ENCODE assay signal across 25 cellular contexts in genomic region chr7:111202321-111202720, GRCh38.
"Had no signal": no experiment of that assay in that cellular context is flagged by ENCODE, and none has a peak within 500 bp of the region (broad histone marks: within the 10 kb centered on the region; RNA-seq: fewer than 3 reads in every experiment).

No MANE protein-coding gene starts in this region.

- H3K36me3 ChIP-seq: colonic mucosa, esophagus muscularis mucosa, esophagus squamous epithelium, gastrocnemius medialis, heart left ventricle, heart right ventricle had no signal

- H3K4me3 ChIP-seq: colonic mucosa, coronary artery, dorsolateral prefrontal cortex, esophagus muscularis mucosa, esophagus squamous epithelium, gastrocnemius medialis, gastroesophageal sphincter, heart left ventricle, heart right ventricle had no signal

- H3K9me3 Mint-ChIP-seq: dendritic cell treated with granulocyte-macrophage colony-stimulating factor and Interleukin-4, amounts not matched to agents 40 ng/mL and 50 ng/mL, for 4 days; endodermal cell had no signal

- DNase-seq: colonic mucosa; cortex of kidney; dermis blood vessel endothelial cell; dorsolateral prefrontal cortex; effector CD4-positive, alpha-beta T cell; effector CD8-positive, alpha-beta T cell; effector memory CD4-positive, alpha-beta T cell; effector memory CD8-positive, alpha-beta T cell; endodermal cell; erythroblast; esophagus squamous epithelium; foreskin fibroblast; foreskin keratinocyte; foreskin melanocyte; gastrocnemius medialis; glutamatergic neuron; head of caudate nucleus; heart left ventricle; heart right ventricle had no signal

- H3K4me1 ChIP-seq: colonic mucosa, esophagus squamous epithelium, gastroesophageal sphincter, heart right ventricle had no signal

- H3K4me3 Mint-ChIP-seq: dendritic cell treated with granulocyte-macrophage colony-stimulating factor and Interleukin-4, amounts not matched to agents 40 ng/mL and 50 ng/mL, for 4 days; effector memory CD8-positive, alpha-beta T cell; endodermal cell had no signal

- H3K4me1 Mint-ChIP-seq: endodermal cell had no signal

- H3K27me3 ChIP-seq: colonic mucosa, dorsolateral prefrontal cortex, esophagus muscularis mucosa, esophagus squamous epithelium, foreskin keratinocyte, gastrocnemius medialis, gastroesophageal sphincter, heart left ventricle, heart right ventricle had no signal

- H3K27ac ChIP-seq: colonic mucosa, coronary artery, dorsolateral prefrontal cortex, epithelial cell of prostate, esophagus muscularis mucosa, esophagus squamous epithelium, foreskin keratinocyte, gastrocnemius medialis, gastroesophageal sphincter, heart left ventricle, heart right ventricle had no signal

- H3K27me3 Mint-ChIP-seq: dendritic cell treated with granulocyte-macrophage colony-stimulating factor and Interleukin-4, amounts not matched to agents 40 ng/mL and 50 ng/mL, for 4 days; effector memory CD8-positive, alpha-beta T cell had no signal

- H3K9me3 ChIP-seq: colonic mucosa, esophagus muscularis mucosa had no signal

- ATAC-seq: effector memory CD8-positive, alpha-beta T cell; esophagus mucosa; foreskin keratinocyte; gastrocnemius medialis; gastroesophageal sphincter; heart left ventricle; heart right ventricle had no signal
